36 cellular contexts compared by ENCODE assay signal in the genomic region with DNA sequence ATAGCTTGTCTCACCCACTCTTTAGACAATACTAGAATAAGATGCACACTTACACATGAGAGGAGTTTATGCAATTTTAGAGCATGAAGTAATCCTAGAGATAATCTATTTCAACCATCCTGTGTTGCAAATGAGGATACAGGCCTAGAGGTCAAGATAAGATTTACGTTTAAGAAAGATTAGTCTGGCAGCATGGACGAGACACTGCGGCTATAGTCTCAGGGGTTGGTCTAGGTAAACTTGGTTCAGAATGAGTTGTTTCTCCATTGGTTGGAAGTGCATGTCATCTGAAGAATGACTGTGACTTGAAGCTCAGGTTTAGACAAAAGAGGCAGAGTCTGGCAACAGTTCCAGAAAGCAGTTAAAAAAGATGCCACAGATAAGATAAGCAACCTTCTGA.
"Had no signal": no experiment of that assay in that cellular context is flagged by ENCODE, and none has a peak within 500 bp of the region (broad histone marks: within the 10 kb centered on the region; RNA-seq: fewer than 3 reads in every experiment).

No MANE protein-coding gene starts in this region.

- H3K4me3 ChIP-seq: body of pancreas, breast epithelium, SJCRH30 had no signal

- H3K4me1 Mint-ChIP-seq: activated CD4-positive, alpha-beta T cell treated with anti-CD3 and anti-CD28 coated beads, Interleukin-2, amount 10 ng/mL, durations not matched to agents 24 days and 14 days; activated naive CD8-positive, alpha-beta T cell treated with anti-CD3 and anti-CD28 coated beads for 36 hours; activated T-helper 17 cell treated with anti-CD3 and anti-CD28 coated beads, Interleukin-2, amount 50 U/mL, for 72 hours had no signal

- DNase-seq: activated CD4-positive, alpha-beta T cell treated with anti-CD3 and anti-CD28 coated beads for 1 hour; activated CD4-positive, alpha-beta T cell treated with anti-CD3 and anti-CD28 coated beads, Interleukin-2, amount 10 ng/mL, durations not matched to agents 24 days and 14 days; activated CD4-positive, alpha-beta T cell treated with anti-CD3 and anti-CD28 coated beads, Interleukin-2, amount 50 U/mL, for 4 hours; activated CD4-positive, CD25-positive, alpha-beta regulatory T cell; activated CD8-positive, alpha-beta T cell treated with anti-CD3 and anti-CD28 coated beads for 36 hours; activated effector memory CD4-positive, alpha-beta T cell treated with anti-CD3 and anti-CD28 coated beads, Interleukin-2, amount 50 U/mL, for 16 hours; activated naive CD4-positive, alpha-beta T cell; activated naive CD4-positive, alpha-beta T cell treated with anti-CD3 and anti-CD28 coated beads, Interleukin-2, amount 50 U/mL, for 16 hours; activated naive CD8-positive, alpha-beta T cell treated with anti-CD3 and anti-CD28 coated beads for 36 hours; activated T-cell treated with anti-CD3 and anti-CD28 coated beads, Interleukin-2, amount 50 U/mL, for 1 hour; activated T-cell treated with anti-CD3 and anti-CD28 coated beads, Interleukin-2, amount 50 U/mL, for 72 hours; body of pancreas; Kasumi-1; KG1; MM.1S; MV-4-11; NCI-H1092 treated with DMSO at 0.1 percent for 48 hours; NCI-H1417; NCI-H146; NCI-H187; NCI-H2029 treated with DMSO at 0.1 percent for 48 hours; NCI-H2107; NCI-H2171; NCI-H510A; NCI-H526; NCI-H774; SHP77; SJCRH30; SW 1271; T-helper 1 cell; T-helper 2 cell; T-helper 9 cell had no signal

- ATAC-seq: activated CD8-positive, alpha-beta T cell treated with anti-CD3 and anti-CD28 coated beads for 36 hours; activated T-cell treated with anti-CD3 and anti-CD28 coated beads, Interleukin-2, amount 50 U/mL, for 72 hours; activated T-helper 17 cell treated with anti-CD3 and anti-CD28 coated beads, Interleukin-2, amount 50 U/mL, for 72 hours; body of pancreas; Panc1 had no signal

- H3K27ac ChIP-seq: body of pancreas, breast epithelium, SJCRH30, VCaP had no signal

- H3K27me3 ChIP-seq: body of pancreas, breast epithelium had no signal

- H3K9me3 Mint-ChIP-seq: activated CD8-positive, alpha-beta T cell treated with anti-CD3 and anti-CD28 coated beads for 36 hours had no signal

- H3K9me3 ChIP-seq: body of pancreas, breast epithelium, SJCRH30 had no signal

- H3K4me3 Mint-ChIP-seq: activated CD4-positive, alpha-beta T cell treated with anti-CD3 and anti-CD28 coated beads, Interleukin-2, amount 10 ng/mL, durations not matched to agents 24 days and 14 days; activated CD8-positive, alpha-beta T cell treated with anti-CD3 and anti-CD28 coated beads for 36 hours; activated naive CD8-positive, alpha-beta T cell treated with anti-CD3 and anti-CD28 coated beads for 36 hours; activated T-cell treated with anti-CD3 and anti-CD28 coated beads, Interleukin-2, amount 50 U/mL, for 72 hours; activated T-helper 17 cell treated with anti-CD3 and anti-CD28 coated beads, Interleukin-2, amount 50 U/mL, for 72 hours had no signal

- H3K36me3 ChIP-seq: breast epithelium, SJCRH30 had no signal

- H3K4me1 ChIP-seq: body of pancreas, breast epithelium, SJCRH30 had no signal

- H3K27ac Mint-ChIP-seq: activated CD4-positive, alpha-beta T cell treated with anti-CD3 and anti-CD28 coated beads, Interleukin-2, amount 10 ng/mL, durations not matched to agents 24 days and 14 days; activated CD8-positive, alpha-beta T cell treated with anti-CD3 and anti-CD28 coated beads for 36 hours; activated naive CD8-positive, alpha-beta T cell treated with anti-CD3 and anti-CD28 coated beads for 36 hours; activated T-cell treated with anti-CD3 and anti-CD28 coated beads, Interleukin-2, amount 50 U/mL, for 72 hours; activated T-helper 17 cell treated with anti-CD3 and anti-CD28 coated beads, Interleukin-2, amount 50 U/mL, for 72 hours had no signal

- H3K36me3 Mint-ChIP-seq: activated naive CD8-positive, alpha-beta T cell treated with anti-CD3 and anti-CD28 coated beads for 36 hours had no signal

- H3K27me3 Mint-ChIP-seq: activated CD4-positive, alpha-beta T cell treated with anti-CD3 and anti-CD28 coated beads, Interleukin-2, amount 10 ng/mL, durations not matched to agents 24 days and 14 days; activated CD8-positive, alpha-beta T cell treated with anti-CD3 and anti-CD28 coated beads for 36 hours; activated naive CD8-positive, alpha-beta T cell treated with anti-CD3 and anti-CD28 coated beads for 36 hours had no signal
